In the genomic region with DNA sequence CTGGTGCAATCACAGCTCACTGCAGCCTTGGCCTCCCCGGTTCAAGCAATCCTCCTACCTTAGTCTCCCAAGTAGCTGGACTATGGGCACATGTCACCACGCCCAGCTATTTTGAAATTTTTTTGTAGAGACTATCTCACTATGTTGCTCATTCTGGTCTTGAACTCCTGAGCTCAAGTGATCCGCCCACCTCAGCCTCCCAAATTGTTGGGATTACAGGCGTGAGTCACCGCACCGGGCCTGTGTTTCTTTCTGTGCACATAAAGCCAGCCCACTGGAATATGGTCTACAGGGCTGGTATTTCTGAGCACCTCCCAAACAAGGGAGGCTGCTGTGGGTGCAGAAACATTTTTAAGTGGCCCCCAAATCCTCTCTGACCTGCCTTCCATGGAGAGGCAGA, we compare ENCODE assay signal across 33 cellular contexts. TPM values are rescaled to one million over a fixed set of nuclear protein-coding genes. Genes with fewer than 3 reads are reported as not detected.
DNase-seq lines count a peak whose midpoint lies in the region; ATAC-seq and TF ChIP-seq lines count a peak whose summit lies in the region.
"Had no signal": no experiment of that assay in that cellular context is flagged by ENCODE, and none has a peak within 500 bp of the region (broad histone marks: within the 10 kb centered on the region; RNA-seq: fewer than 3 reads in every experiment).

No MANE protein-coding gene starts in this region.

- H3K9me3 ChIP-seq in RWPE2 (ENCODE audit: severe bottlenecking) (no peaks in the 10 kb centered on the region), testis (no peaks in the 10 kb centered on the region)
- H3K9me3 ChIP-seq: breast epithelium, suprapubic skin had no signal

- H3K79me2 ChIP-seq in ACC112 (ENCODE audit: control insufficient read depth, insufficient read depth, low read length, unreplicated experiment): no peaks in the 10 kb centered on the region
- H3K79me2 ChIP-seq: parathyroid adenoma had no signal

- no peak for TF ChIP-seq CTCF in RWPE2 (IDR thresholded peaks at IDR 0.05; ENCODE audit: poor library complexity, severe bottlenecking)
- no peak for TF ChIP-seq CTCF in fibroblast of villous mesenchyme (IDR thresholded peaks at IDR 0.05; ENCODE audit: insufficient read depth, low read depth, low read length)
- TF ChIP-seq CTCF in testis (IDR thresholded peaks at IDR 0.05): no peak

- H3K27me3 ChIP-seq in ACC112 (ENCODE audit: insufficient read depth, low read length): no peaks in the 10 kb centered on the region
- no peaks in the 10 kb centered on the region for H3K27me3 ChIP-seq in RWPE2 (ENCODE audit: insufficient read depth, poor library complexity, severe bottlenecking)
- no peaks in the 10 kb centered on the region for H3K27me3 ChIP-seq in testis
- H3K27me3 ChIP-seq: breast epithelium, suprapubic skin had no signal

- ATAC-seq in RWPE2 (ENCODE audit: low read depth) (peak; percentile 61), HG03521 (IDR thresholded peaks at IDR 0.05; ENCODE audit: unreplicated experiment) (no peak)
- ATAC-seq: activated naive CD4-positive, alpha-beta T cell treated with anti-CD3 and anti-CD28 coated beads, Interleukin-2, amount 50 U/mL, for 72 hours had no signal

- intact Hi-C loops in testis (cut with DNase I; ENCODE audit: low total_unique reads): no loop called here

- no peak for TF ChIP-seq POLR2A in testis (IDR thresholded peaks at IDR 0.05)

- H2AFZ ChIP-seq in ACC112 (ENCODE audit: low read length, unreplicated experiment): peak overlapping the region; percentile 25
- H2AFZ ChIP-seq: parathyroid adenoma, PC-9 had no signal

- DNase-seq in HCEC 1CT: peak; percentile 28
- no peak for DNase-seq in RWPE2 (ENCODE audit: low spot score)
- peak; percentile 19 for DNase-seq in fibroblast of villous mesenchyme (ENCODE audit: low read depth)
- no peak for DNase-seq in hippocampal formation (lab: John Stamatoyannopoulos, UW)
- DNase-seq in DMS 273 treated with DMSO at 0.1 percent for 48 hours (lab: John Stamatoyannopoulos, UW): no peak
- no peak for DNase-seq in testis
- DNase-seq: ACHN; activated CD4-positive, alpha-beta T cell treated with anti-CD3 and anti-CD28 coated beads for 4 hours; activated effector memory CD4-positive, alpha-beta T cell treated with Interleukin-2 at 50 U/mL for 16 hours; CD8-positive, alpha-beta memory T cell; immature natural killer cell; mesenchymal stem cell; NCI-H1436; NCI-H2081; NCI-H526 treated with DMSO at 0.1 percent for 48 hours; PC-9; SHP77; stimulated activated CD4-positive, alpha-beta T cell treated with anti-CD3 and anti-CD28 coated beads, Interleukin-1b, Interleukin-23, amount 100 ng/mL, for 48 hours; stimulated activated naive CD4-positive, alpha-beta T cell treated with Interleukin-2 at 50 U/mL for 16 hours had no signal

- no peak overlapping the region for H3K27ac ChIP-seq in ACC112 (ENCODE audit: low read depth, low read length)
- no peak overlapping the region for H3K27ac ChIP-seq in RWPE2 (ENCODE audit: poor library complexity, severe bottlenecking)
- no peak overlapping the region for H3K27ac ChIP-seq in testis
- H3K27ac ChIP-seq: breast epithelium, KMS-11, parathyroid adenoma, PC-9, suprapubic skin, VCaP had no signal

- H3K4me3 ChIP-seq in ACC112 (ENCODE audit: low read depth, low read length) (no peak overlapping the region), RWPE2 (ENCODE audit: severe bottlenecking) (no peak overlapping the region), fibroblast of villous mesenchyme (ENCODE audit: low read depth, low read length) (no peak overlapping the region), testis (no peak overlapping the region)
- H3K4me3 ChIP-seq: breast epithelium, PC-9, smooth muscle cell, suprapubic skin had no signal

- WGBS in testis, 2 donors: 89 to 94% methylated on average over 6 of the region's 6 CpGs

- H3K36me3 ChIP-seq in ACC112 (ENCODE audit: insufficient read depth, low read length): no peaks in the 10 kb centered on the region
- H3K36me3 ChIP-seq in RWPE2 (ENCODE audit: low read depth): no peaks in the 10 kb centered on the region
- no peaks in the 10 kb centered on the region for H3K36me3 ChIP-seq in testis (ENCODE audit: low read depth, missing control alignments)
- H3K36me3 ChIP-seq: breast epithelium, suprapubic skin had no signal

- H3K4me1 ChIP-seq in ACC112 (ENCODE audit: control insufficient read depth, insufficient read depth, low read length, unreplicated experiment) (no peaks in the 10 kb centered on the region), RWPE2 (ENCODE audit: insufficient read depth, poor library complexity, severe bottlenecking) (no peaks in the 10 kb centered on the region), testis (no peaks in the 10 kb centered on the region)
- H3K4me1 ChIP-seq: breast epithelium, parathyroid adenoma, suprapubic skin had no signal

RNA-seq across cellular contexts. Expression of gene TMEM95, which starts 8.4 kb away (rescaled TPM):
- total RNA-seq in fibroblast of villous mesenchyme (not detected in 2 replicates), testis (1 to 10 TPM; 2.8 to 6.6 TPM)
- 9.9 TPM for polyA plus RNA-seq in testis (ENCODE audit: insufficient read depth, low read depth, low replicate concordance)
- total RNA-seq: breast epithelium; CD8-positive, alpha-beta memory T cell; glomerular endothelial cell; neural crest cell; smooth muscle cell; T-helper 2 cell treated with Interferon-gamma antibody and Interleukin-4, amounts not matched to agents 100 ng/mL and 5 ng/mL, for 36 hours; ureter had no signal
- polyA plus RNA-seq: BJ; CD8-positive, alpha-beta memory T cell; immature natural killer cell; smooth muscle cell had no signal

RNA-seq across cellular contexts. Expression of gene KCTD11, which starts 11.3 kb away (rescaled TPM):
- total RNA-seq in fibroblast of villous mesenchyme: 7.4 and 8.6 TPM in 2 replicates
- 1 to 10 TPM; 4.8 to 5.0 TPM for total RNA-seq in testis
- polyA plus RNA-seq in testis (ENCODE audit: insufficient read depth, low read depth, low replicate concordance): 6.8 TPM

RNA-seq across cellular contexts. Expression of gene TNK1, which starts 17.6 kb away (rescaled TPM):
- total RNA-seq in fibroblast of villous mesenchyme: under 0.01 and 2.2 TPM in 2 replicates
- 1 to 10 TPM; 3.7 to 6.8 TPM for total RNA-seq in testis
- polyA plus RNA-seq in testis (ENCODE audit: insufficient read depth, low read depth, low replicate concordance): 4.0 TPM

RNA-seq across cellular contexts. Expression of gene ACAP1, which starts 27.0 kb away (rescaled TPM):
- total RNA-seq in fibroblast of villous mesenchyme: 1.9 and 3.9 TPM in 2 replicates
- 100 to 1,000 TPM in 1 of 2 donors, 10 to 100 TPM in 1; 12.6 to 140 TPM for total RNA-seq in testis
- 95.2 TPM for polyA plus RNA-seq in testis (ENCODE audit: insufficient read depth, low read depth, low replicate concordance)
- total RNA-seq: glomerular endothelial cell had no signal

RNA-seq across cellular contexts. Expression of gene PLSCR3, which starts 31.0 kb away (rescaled TPM):
- total RNA-seq in fibroblast of villous mesenchyme (16.8 and 28.3 TPM in 2 replicates), testis (10 to 100 TPM; 13.6 to 19.4 TPM)
- 14.2 TPM for polyA plus RNA-seq in testis (ENCODE audit: insufficient read depth, low read depth, low replicate concordance)

Comparison
In these comparisons a context has a peak if more than half of its experiments do, and no peak if none do; other contexts are left out.
1. DNase-seq: peak in HCEC 1CT (single experiment) and fibroblast of villous mesenchyme (single experiment); none in RWPE2 (single experiment), hippocampal formation (0 of 2), DMS 273 treated with DMSO at 0.1 percent for 48 hours (single experiment) and testis (single experiment).